In the genomic region with DNA sequence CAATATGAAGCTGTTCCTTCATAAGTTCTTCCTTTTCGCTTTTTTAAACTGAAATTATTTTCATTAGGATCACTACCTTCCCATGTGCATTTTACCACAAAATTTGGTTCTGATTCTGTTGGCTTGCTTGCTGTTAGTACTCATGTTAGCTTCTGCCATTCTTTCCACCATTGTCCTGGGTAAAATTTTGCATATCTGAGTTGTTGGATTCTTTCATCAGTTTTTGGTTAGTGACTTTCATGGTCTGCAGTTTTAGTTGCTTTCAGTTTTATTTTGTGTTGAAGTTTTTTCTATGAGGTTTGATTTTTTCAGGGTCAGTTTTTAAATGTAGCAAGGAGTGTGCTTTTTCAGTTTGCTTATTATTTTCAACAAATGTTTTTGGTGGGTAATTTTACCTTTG, we compare ENCODE assay signal across 10 cellular contexts.
DNase-seq lines count a peak whose midpoint lies in the region; ATAC-seq and TF ChIP-seq lines count a peak whose summit lies in the region.
"Had no signal": no experiment of that assay in that cellular context is flagged by ENCODE, and none has a peak within 500 bp of the region (broad histone marks: within the 10 kb centered on the region; RNA-seq: fewer than 3 reads in every experiment).

No MANE protein-coding gene starts in this region.

- peaks cover 63% of the 10 kb centered on the region for H3K4me1 Mint-ChIP-seq in CD14-positive monocyte
- H3K4me1 Mint-ChIP-seq in central memory CD8-positive, alpha-beta T cell = peaks cover 82% of the 10 kb centered on the region
- peaks cover 87% of the 10 kb centered on the region for H3K4me1 Mint-ChIP-seq in osteocyte (ENCODE audit: unreplicated experiment)

- no peaks in the 10 kb centered on the region for H3K9me3 ChIP-seq in KOPT-K1 (ENCODE audit: insufficient read depth, low read length, poor library complexity, severe bottlenecking)
- H3K9me3 ChIP-seq in A673 (ENCODE audit: low read depth, low read length, poor library complexity, severe bottlenecking) = no peaks in the 10 kb centered on the region

- H3K4me1 ChIP-seq in A673 (ENCODE audit: insufficient read depth, low read length, poor library complexity, severe bottlenecking) = peaks cover 33% of the 10 kb centered on the region

- H3K27me3 ChIP-seq in A673 (replicated peaks; ENCODE audit: insufficient read depth, low read depth, low read length, poor library complexity) = no peaks in the 10 kb centered on the region

- H3K4me3 ChIP-seq in A673 (ENCODE audit: low read depth, low read length, poor library complexity, severe bottlenecking) = no peak overlapping the region

- H3K36me3 Mint-ChIP-seq in CD14-positive monocyte = peaks cover 27 to 44% of the 10 kb centered on the region in 2 donors
- peaks cover 9% of the 10 kb centered on the region for H3K36me3 Mint-ChIP-seq in central memory CD8-positive, alpha-beta T cell (ENCODE audit: insufficient read depth)
- H3K36me3 Mint-ChIP-seq in osteocyte (ENCODE audit: unreplicated experiment) = no peaks in the 10 kb centered on the region

- H3K27ac Mint-ChIP-seq in CD14-positive monocyte (peak overlapping the region in 6 of 7 donors; percentile 0 to 83 (median 20)), osteocyte (ENCODE audit: unreplicated experiment) (peak overlapping the region; percentile 13)
- H3K27ac Mint-ChIP-seq in central memory CD8-positive, alpha-beta T cell (ENCODE audit: low read depth) = peak overlapping the region; percentile 99

- CTCF ChIA-PET in A673 (lab: Charles Lee) = no interaction called here

- H3K27ac ChIP-seq in KOPT-K1 (ENCODE audit: low read depth, low read length, poor library complexity, severe bottlenecking) (peak overlapping the region; percentile 59), A673 (ENCODE audit: low read depth, low read length, poor library complexity, severe bottlenecking) (no peak overlapping the region)

- ATAC-seq in central memory CD8-positive, alpha-beta T cell (replicated peaks; ENCODE audit: extremely low read depth, poor library complexity, severe bottlenecking) = no peak
- ATAC-seq in GM19467 (IDR thresholded peaks at IDR 0.05; ENCODE audit: unreplicated experiment) = no peak

- TF ChIP-seq CTCF in CD14-positive monocyte (IDR thresholded peaks at IDR 0.05) = no peak
- no peak for TF ChIP-seq CTCF in osteocyte (IDR thresholded peaks at IDR 0.05)
- no peak for TF ChIP-seq CTCF in A673 (conservative IDR thresholded peaks at IDR 0.05; ENCODE audit: low read depth, low read length)

- no TSS peak for BruUV-seq in A673 (replicated peaks; lab: Mats Ljungman, UMichigan)

- H3K36me3 ChIP-seq in KOPT-K1 (ENCODE audit: insufficient read depth, low read length) (no peaks in the 10 kb centered on the region), A673 (ENCODE audit: insufficient read depth, low read length, poor library complexity, severe bottlenecking) (no peaks in the 10 kb centered on the region)

- DNase-seq in CD14-positive monocyte (ENCODE audit: low spot score) (no peak), osteocyte (ENCODE audit: extremely low spot score, unreplicated experiment) (no peak), anterior cingulate cortex (lab: John Stamatoyannopoulos, UW) (no peak), A673 (ENCODE audit: low spot score) (no peak), nucleus accumbens (lab: John Stamatoyannopoulos, UW) (no peak)
- no peak for DNase-seq in central memory CD8-positive, alpha-beta T cell (ENCODE audit: low spot score in 2 of 2)
- DNase-seq: DMS79 treated with DMSO at 0.1 percent for 48 hours; stimulated activated naive CD4-positive, alpha-beta T cell treated with Interleukin-2 at 50 U/mL for 16 hours had no signal

- peaks cover 0 to 2% (median 0%) of the 10 kb centered on the region in 3 donors for H3K27me3 Mint-ChIP-seq in CD14-positive monocyte (ENCODE audit: low read depth in 3 of 3)
- no peaks in the 10 kb centered on the region for H3K27me3 Mint-ChIP-seq in central memory CD8-positive, alpha-beta T cell
- no peaks in the 10 kb centered on the region for H3K27me3 Mint-ChIP-seq in osteocyte (ENCODE audit: unreplicated experiment)

- H3K4me3 Mint-ChIP-seq in CD14-positive monocyte = peak overlapping the region in 1 of 2 donors; percentile 0
- H3K4me3 Mint-ChIP-seq in central memory CD8-positive, alpha-beta T cell = peak overlapping the region; percentile 37
- H3K4me3 Mint-ChIP-seq in osteocyte (ENCODE audit: unreplicated experiment) = no peak overlapping the region

- POLR2A ChIA-PET in A673 (lab: Charles Lee; ENCODE audit: low non-redundant PET) = interaction anchor here (0.5 to 0.6 kb wide), 2 partner anchors 66 to 179 kb away, joined by 3 to 5 read pairs; no protein-coding TSS in a partner anchor

- H3K9me3 Mint-ChIP-seq in CD14-positive monocyte = peaks cover 0 to 3% (median 0%) of the 10 kb centered on the region in 7 donors
- H3K9me3 Mint-ChIP-seq in central memory CD8-positive, alpha-beta T cell = no peaks in the 10 kb centered on the region
- no peaks in the 10 kb centered on the region for H3K9me3 Mint-ChIP-seq in osteocyte (ENCODE audit: unreplicated experiment)

- intact Hi-C loops in CD14-positive monocyte (cut with micrococcal nuclease) (no loop called here), A673 (cut with micrococcal nuclease; ENCODE audit: unreplicated experiment) (no loop called here)

Comparison
In these comparisons a context has a peak if more than half of its experiments do, and no peak if none do; other contexts are left out.
1. H3K27ac Mint-ChIP-seq: peak in every context shown above with its lines; median percentile 99 in central memory CD8-positive, alpha-beta T cell; 20 in CD14-positive monocyte; 13 in osteocyte.